In genomic region chr6:33344771-33345697, GRCh38 we compare ENCODE assay signal across 8 cellular contexts. TPM values are rescaled to one million over a fixed set of nuclear protein-coding genes. Genes with fewer than 3 reads are reported as not detected.
DNase-seq lines count a peak whose midpoint lies in the region; ATAC-seq and TF ChIP-seq lines count a peak whose summit lies in the region.

No MANE protein-coding gene starts in this region.

- POLR2A ChIA-PET in CD4-positive, alpha-beta T cell (lab: Charles Lee): interaction anchor here (0.5 to 3.4 kb wide), 43 partner anchors 10 to 501 kb away, joined by 3 to 155 read pairs (median 5); partner anchors contain the start of genes B3GALT4, CUTA, PFDN6 and RGL2
- POLR2A ChIA-PET in HEK293 (lab: Yijun Ruan, JAX): interaction anchor here (0.6 to 3.2 kb wide), 7 partner anchors 10 to 1481 kb away, joined by 3 to 22 read pairs (median 4); partner anchors contain the start of genes B3GALT4, RGL2, TAPBP and ZBTB22

- intact Hi-C loops in CD4-positive, alpha-beta T cell (cut with DNase I, micrococcal nuclease): loop anchor here (1.0 to 5.0 kb wide), 9 partner anchors 22 to 225 kb away; partner anchors contain the start of genes TAPBP (in 2 of the 2), CUTA (in 1 of the 2), KIFC1 (in 1 of the 2) and VPS52 (in 1 of the 2)
- intact Hi-C loops in lower lobe of right lung (cut with DNase I): no loop called here

- H3K4me3 ChIP-seq in HEK293 (ENCODE audit: low read depth, low read length): no peak overlapping the region
- peak overlapping the region; percentile 45 for H3K4me3 ChIP-seq in lower lobe of right lung

- peak overlapping the region; percentile 98 for H3K27ac Mint-ChIP-seq in CD4-positive, alpha-beta T cell

- no peaks in the 10 kb centered on the region for H3K9me3 ChIP-seq in CD4-positive, alpha-beta T cell (ENCODE audit: control insufficient read depth, low read length)
- H3K9me3 ChIP-seq in HEK293 (ENCODE audit: control insufficient read depth, insufficient read depth, low read depth, low read length) (no peaks in the 10 kb centered on the region), lower lobe of right lung (no peaks in the 10 kb centered on the region)

- peak; percentile 53 to 73 (median 60) for DNase-seq in CD4-positive, alpha-beta T cell
- DNase-seq in NCI-H510A (lab: John Stamatoyannopoulos, UW): peak; percentile 53
- peak; percentile 50 for DNase-seq in activated CD4-positive, alpha-beta T cell treated with anti-CD3 and anti-CD28 coated beads for 1 hour
- DNase-seq in dedifferentiated amniotic fluid mesenchymal stem cell (ENCODE audit: extremely low spot score): peak; percentile 70
- DNase-seq in lower lobe of right lung: peak; percentile 88
- DNase-seq in stimulated activated CD8-positive, alpha-beta memory T cell treated with anti-CD3 and anti-CD28 coated beads, Interleukin-12 subunit alpha, Interleukin-12 subunit beta, amount 100 ng/mL, for 4 hours (ENCODE audit: low read depth): peak; percentile 35

- H3K9me3 Mint-ChIP-seq in CD4-positive, alpha-beta T cell: no peaks in the 10 kb centered on the region

- CTCF ChIA-PET in CD4-positive, alpha-beta T cell (lab: Charles Lee): interaction anchor here (0.6 to 3.0 kb wide), 15 partner anchors 9 to 184 kb away, joined by 3 to 32 read pairs (median 4); partner anchors contain the start of genes B3GALT4, PHF1, RGL2 and ZBTB22
- CTCF ChIA-PET in HEK293 (lab: Yijun Ruan, JAX): interaction anchor here (0.6 to 3.3 kb wide), 35 partner anchors 8 to 1684 kb away, joined by 3 to 30 read pairs (median 4); partner anchors contain the start of genes B3GALT4, RPS18, VPS52 and ZBTB22

- ATAC-seq in CD4-positive, alpha-beta T cell (ENCODE audit: poor library complexity): peak; percentile 52
- ATAC-seq in lower lobe of right lung: peak; percentile 85 to 86
- ATAC-seq in HG03460 (IDR thresholded peaks at IDR 0.05; ENCODE audit: unreplicated experiment): no peak

- H3K4me3 Mint-ChIP-seq in CD4-positive, alpha-beta T cell: peak overlapping the region; percentile 90

- H3K4me1 ChIP-seq in HEK293 (ENCODE audit: control insufficient read depth, insufficient read depth, low read length): peaks cover 4% of the 10 kb centered on the region
- H3K4me1 ChIP-seq in lower lobe of right lung: peaks cover 14% of the 10 kb centered on the region

- no peaks in the 10 kb centered on the region for H3K36me3 ChIP-seq in HEK293 (ENCODE audit: control insufficient read depth in 2 of 2, insufficient read depth in 1 of 2, low read length in 2 of 2)
- no peaks in the 10 kb centered on the region for H3K36me3 ChIP-seq in lower lobe of right lung

- no peaks in the 10 kb centered on the region for H3K27me3 Mint-ChIP-seq in CD4-positive, alpha-beta T cell

- peak overlapping the region; percentile 88 for H3K27ac ChIP-seq in CD4-positive, alpha-beta T cell (ENCODE audit: low read depth, low read length)
- H3K27ac ChIP-seq in HEK293 (ENCODE audit: extremely low read depth, low read depth, low read length) (no peak overlapping the region), lower lobe of right lung (peak overlapping the region; percentile 67)

- no peaks in the 10 kb centered on the region for H3K27me3 ChIP-seq in CD4-positive, alpha-beta T cell (ENCODE audit: control insufficient read depth, insufficient read depth, low read length)
- H3K27me3 ChIP-seq in lower lobe of right lung (ENCODE audit: low read depth): no peaks in the 10 kb centered on the region

- no peaks in the 10 kb centered on the region for H3K36me3 Mint-ChIP-seq in CD4-positive, alpha-beta T cell (ENCODE audit: low read depth)

- peaks cover 38% of the 10 kb centered on the region for H3K4me1 Mint-ChIP-seq in CD4-positive, alpha-beta T cell (ENCODE audit: low read depth)

- TF ChIP-seq CTCF in CD4-positive, alpha-beta T cell (IDR thresholded peaks at IDR 0.05): peak; percentile 64
- TF ChIP-seq CTCF in HEK293 (tag by site-specific recombination; IDR thresholded peaks at IDR 0.05): peak; percentile 19; the same call in 1 of the 2 replicates
- peak; percentile 66 for TF ChIP-seq CTCF in lower lobe of right lung (IDR thresholded peaks at IDR 0.05)

TF ChIP-seq in HEK293, 187 proteins besides CTCF, POLR2A, EP300 and RAD21 (continues in another document):
- TF ChIP-seq ZNF18 (tag by site-specific recombination; IDR thresholded peaks at IDR 0.05) (peak; percentile 76), ZNF175 (tag by site-specific recombination; IDR thresholded peaks at IDR 0.05) (no peak), MYNN (tag by site-specific recombination; IDR thresholded peaks at IDR 0.05; ENCODE audit: borderline replicate concordance) (no peak), ZFP41 (tag by site-specific recombination; IDR thresholded peaks at IDR 0.05; ENCODE audit: borderline replicate concordance) (no peak), ZNF843 (tag by site-specific recombination; IDR thresholded peaks at IDR 0.05) (peak; percentile 84), ZNF560 (tag by site-specific recombination; IDR thresholded peaks at IDR 0.05; ENCODE audit: borderline replicate concordance) (no peak), GLI2 (tag by site-specific recombination; IDR thresholded peaks at IDR 0.05; ENCODE audit: borderline replicate concordance, low read depth) (no peak), ZNF596 (tag by site-specific recombination; IDR thresholded peaks at IDR 0.05) (0 out of 2 replicates have a peak, but pooled peaks have one; percentile 30), ZNF2 (tag by site-specific recombination; IDR thresholded peaks at IDR 0.05) (0 out of 2 replicates have a peak, but pooled peaks have one; percentile 26), ZNF155 (tag by site-specific recombination; IDR thresholded peaks at IDR 0.05) (no peak), IKZF3 (tag by site-specific recombination; IDR thresholded peaks at IDR 0.05) (peak; percentile 86), OSR2 (tag by site-specific recombination; IDR thresholded peaks at IDR 0.05) (peak; percentile 59), ZBTB48 (tag by site-specific recombination; IDR thresholded peaks at IDR 0.05) (no peak), ZNF362 (tag by site-specific recombination; IDR thresholded peaks at IDR 0.05) (peak; percentile 47; the same call in 1 of the 2 replicates), ZFP37 (tag by site-specific recombination; IDR thresholded peaks at IDR 0.05) (no peak), ZSCAN16 (tag by site-specific recombination; IDR thresholded peaks at IDR 0.05) (peak; percentile 56; the same call in 1 of the 2 replicates), GLIS1 (tag by site-specific recombination; IDR thresholded peaks at IDR 0.05) (peak; percentile 30), ZNF513 (tag by site-specific recombination; IDR thresholded peaks at IDR 0.05) (no peak), ZNF629 (tag by site-specific recombination; IDR thresholded peaks at IDR 0.05) (peak; percentile 69), ZNF157 (tag by site-specific recombination; IDR thresholded peaks at IDR 0.05) (no peak), ZNF121 (tag by site-specific recombination; IDR thresholded peaks at IDR 0.05) (no peak), SCRT2 (tag by site-specific recombination; IDR thresholded peaks at IDR 0.05) (peak; percentile 74)

RNA-seq across cellular contexts. Expression of gene DAXX, which starts 22.3 kb away (rescaled TPM):
- 10 to 100 TPM; 24.2 to 24.7 TPM for total RNA-seq in CD4-positive, alpha-beta T cell
- 36.0 TPM for total RNA-seq in lower lobe of right lung

RNA-seq across cellular contexts. Expression of gene ZBTB22, which starts 27.5 kb away (rescaled TPM):
- 10 to 100 TPM; 11.6 to 13.6 TPM for total RNA-seq in CD4-positive, alpha-beta T cell
- total RNA-seq in lower lobe of right lung: 27.5 TPM

RNA-seq across cellular contexts. Expression of gene TAPBP, which starts 31.2 kb away (rescaled TPM):
- 100 to 1,000 TPM; 203 to 206 TPM for total RNA-seq in CD4-positive, alpha-beta T cell
- total RNA-seq in lower lobe of right lung: 206 TPM

RNA-seq across cellular contexts. Expression of gene RGL2, which starts 46.3 kb away (rescaled TPM):
- total RNA-seq in CD4-positive, alpha-beta T cell: 10 to 100 TPM; 39.2 to 39.4 TPM
- 117 TPM for total RNA-seq in lower lobe of right lung

RNA-seq across cellular contexts. Expression of gene KIFC1, which starts 46.6 kb away (rescaled TPM):
- total RNA-seq in CD4-positive, alpha-beta T cell: 1 to 10 TPM; 1.2 to 1.6 TPM
- total RNA-seq in lower lobe of right lung: 2.7 TPM

Comparison
In these comparisons a context has a peak if more than half of its experiments do, and no peak if none do; other contexts are left out.
1. DNase-seq: peak in every context shown above with its lines; median percentile 88 in lower lobe of right lung; 70 in dedifferentiated amniotic fluid mesenchymal stem cell; 60 in CD4-positive, alpha-beta T cell; 53 in NCI-H510A; 50 in activated CD4-positive, alpha-beta T cell treated with anti-CD3 and anti-CD28 coated beads for 1 hour; 35 in stimulated activated CD8-positive, alpha-beta memory T cell treated with anti-CD3 and anti-CD28 coated beads, Interleukin-12 subunit alpha, Interleukin-12 subunit beta, amount 100 ng/mL, for 4 hours.